Comparison of ENCODE assay signal across 1 cellular context in genomic region chr13:22648325-22648758, GRCh38.
TF ChIP-seq lines count a peak whose summit lies in the region.

No MANE protein-coding gene starts in this region.

TF ChIP-seq in HepG2, 621 proteins besides CTCF, POLR2A, EP300 and RAD21 (continued from another document):
- TF ChIP-seq ZBTB40 (IDR thresholded peaks at IDR 0.05) = no peak
- no peak for TF ChIP-seq ZBTB40 (CRISPR knock-in tag; IDR thresholded peaks at IDR 0.05)
- no peak for TF ChIP-seq PRPF4 (IDR thresholded peaks at IDR 0.05; ENCODE audit: low read depth, low read length, poor library complexity, severe bottlenecking)
- no peak for TF ChIP-seq ZSCAN21 (CRISPR knock-in tag; IDR thresholded peaks at IDR 0.05; ENCODE audit: borderline replicate concordance)
- no peak for TF ChIP-seq SALL2 (CRISPR knock-in tag; IDR thresholded peaks at IDR 0.05)
